ENCODE assay signal across 1 cellular context in the genomic region with DNA sequence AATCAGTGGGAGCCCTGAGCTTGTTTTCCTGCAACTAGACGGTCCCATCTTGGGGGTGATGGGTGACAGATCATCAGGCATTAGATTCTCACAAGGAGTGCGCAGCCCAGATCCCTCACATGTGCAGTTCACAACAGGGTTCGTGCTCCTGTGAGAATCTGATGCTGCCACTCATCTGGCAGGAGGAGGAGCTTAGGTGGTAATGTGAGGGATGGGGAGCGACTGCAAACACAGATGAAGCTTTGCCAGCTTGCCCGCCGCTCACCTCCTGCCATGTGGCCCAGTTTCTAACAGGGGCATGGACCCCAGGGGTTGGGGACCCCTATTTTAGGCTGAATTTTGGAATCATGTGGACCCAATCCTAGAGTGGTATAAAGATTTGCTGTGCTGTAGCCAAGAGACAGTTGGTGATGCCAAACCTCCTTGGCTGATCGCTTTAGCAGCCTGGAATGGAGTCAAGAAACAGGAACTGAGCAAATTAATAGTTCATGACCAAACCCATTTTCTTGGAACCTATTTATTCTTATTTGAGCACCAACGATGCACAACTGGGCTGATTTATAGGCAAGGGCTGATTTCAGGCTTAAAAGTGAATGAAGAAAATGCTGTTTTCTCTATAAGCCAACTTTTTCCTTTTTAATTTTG.
TF ChIP-seq lines count a peak whose summit lies in the region.

No MANE protein-coding gene starts in this region.

TF ChIP-seq in GM12878, 131 proteins besides CTCF, POLR2A, EP300 and RAD21:
- TF ChIP-seq, protein P1, sequence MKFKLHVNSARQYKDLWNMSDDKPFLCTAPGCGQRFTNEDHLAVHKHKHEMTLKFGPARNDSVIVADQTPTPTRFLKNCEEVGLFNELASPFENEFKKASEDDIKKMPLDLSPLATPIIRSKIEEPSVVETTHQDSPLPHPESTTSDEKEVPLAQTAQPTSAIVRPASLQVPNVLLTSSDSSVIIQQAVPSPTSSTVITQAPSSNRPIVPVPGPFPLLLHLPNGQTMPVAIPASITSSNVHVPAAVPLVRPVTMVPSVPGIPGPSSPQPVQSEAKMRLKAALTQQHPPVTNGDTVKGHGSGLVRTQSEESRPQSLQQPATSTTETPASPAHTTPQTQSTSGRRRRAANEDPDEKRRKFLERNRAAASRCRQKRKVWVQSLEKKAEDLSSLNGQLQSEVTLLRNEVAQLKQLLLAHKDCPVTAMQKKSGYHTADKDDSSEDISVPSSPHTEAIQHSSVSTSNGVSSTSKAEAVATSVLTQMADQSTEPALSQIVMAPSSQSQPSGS (IDR thresholded peaks at IDR 0.05; ENCODE audit: low read length): no peak
- TF ChIP-seq SPI1 (IDR thresholded peaks at IDR 0.05; ENCODE audit: borderline replicate concordance, insufficient read depth, low read depth, low read length): peak; percentile 34; the same call in 1 of the 2 replicates
- TF ChIP-seq EZH2 (IDR thresholded peaks at IDR 0.05; ENCODE audit: borderline replicate concordance, control insufficient read depth, low read depth, low read length): no peak
